Comparison of ENCODE assay signal across 2 cellular contexts in genomic region chr21:45405819-45406762, GRCh38.
TF ChIP-seq lines count a peak whose summit lies in the region.

No MANE protein-coding gene starts in this region.

TF ChIP-seq in K562, 482 proteins besides CTCF, POLR2A, EP300 and RAD21 (continued from another document and continues in another):
- TF ChIP-seq ZNF395 (CRISPR knock-in tag; IDR thresholded peaks at IDR 0.05) (no peak), STAT6 (CRISPR knock-in tag; IDR thresholded peaks at IDR 0.05) (no peak), CXXC5 (CRISPR knock-in tag; IDR thresholded peaks at IDR 0.05) (0 out of 2 replicates have a peak, but pooled peaks have one; percentile 75), GATAD2A (IDR thresholded peaks at IDR 0.05) (peak; percentile 38; the same call in 1 of the 2 replicates), ESRRB (CRISPR knock-in tag; IDR thresholded peaks at IDR 0.05; ENCODE audit: borderline replicate concordance) (no peak), GABPB1 (CRISPR knock-in tag; IDR thresholded peaks at IDR 0.05) (0 out of 2 replicates have a peak, but pooled peaks have one; percentile 39), MEIS2 (IDR thresholded peaks at IDR 0.05; ENCODE audit: partially characterized antibody) (peak; percentile 13), RFX1 (IDR thresholded peaks at IDR 0.05) (no peak), HNRNPL (IDR thresholded peaks at IDR 0.05; ENCODE audit: low read depth, low read length) (peak; percentile 56; the same call in 1 of the 2 replicates), E2F3 (CRISPR knock-in tag; IDR thresholded peaks at IDR 0.05) (no peak), ZNF695 (CRISPR knock-in tag; IDR thresholded peaks at IDR 0.05) (no peak), RUNX1 (IDR thresholded peaks at IDR 0.05; ENCODE audit: low read depth) (no peak), NBN (IDR thresholded peaks at IDR 0.05; ENCODE audit: low read depth) (no peak), CHD1 (IDR thresholded peaks at IDR 0.05; ENCODE audit: low read length) (peak; percentile 15)

TF ChIP-seq in HepG2, 621 proteins besides CTCF, POLR2A, EP300 and RAD21 (continued from another document and continues in another):
- TF ChIP-seq SAP130 (CRISPR knock-in tag; IDR thresholded peaks at IDR 0.05; ENCODE audit: low read depth) (peak; percentile 6; the same call in 1 of the 2 replicates), PRDM4 (CRISPR knock-in tag; IDR thresholded peaks at IDR 0.05; ENCODE audit: borderline replicate concordance) (no peak), ZNF598 (CRISPR knock-in tag; IDR thresholded peaks at IDR 0.05; ENCODE audit: borderline replicate concordance) (no peak), ZNF430 (CRISPR knock-in tag; IDR thresholded peaks at IDR 0.05) (0 out of 2 replicates have a peak, but pooled peaks have one; percentile 28), ZFP91 (CRISPR knock-in tag; IDR thresholded peaks at IDR 0.05; ENCODE audit: borderline replicate concordance) (no peak; the same call in 1 of the 2 replicates), PHF20 (CRISPR knock-in tag; IDR thresholded peaks at IDR 0.05) (no peak), ZNF782 (CRISPR knock-in tag; IDR thresholded peaks at IDR 0.05; ENCODE audit: borderline replicate concordance) (no peak), RXRA (CRISPR knock-in tag; IDR thresholded peaks at IDR 0.05) (peak; percentile 53; the same call in 1 of the 2 replicates), TRIM24 (CRISPR knock-in tag; IDR thresholded peaks at IDR 0.05) (no peak), MXD3 (CRISPR knock-in tag; IDR thresholded peaks at IDR 0.05) (peak; percentile 82), SMC3 (IDR thresholded peaks at IDR 0.05; ENCODE audit: low read length) (no peak), ZNF788 (CRISPR knock-in tag; IDR thresholded peaks at IDR 0.05; ENCODE audit: borderline replicate concordance) (peak; percentile 33; the same call in 1 of the 2 replicates), ZNF800 (CRISPR knock-in tag; IDR thresholded peaks at IDR 0.05) (0 out of 2 replicates have a peak, but pooled peaks have one; percentile 11), ZNF879 (CRISPR knock-in tag; IDR thresholded peaks at IDR 0.05) (no peak), ZBTB42 (CRISPR knock-in tag; IDR thresholded peaks at IDR 0.05) (no peak), SALL2 (CRISPR knock-in tag; IDR thresholded peaks at IDR 0.05) (no peak), ZNF224 (CRISPR knock-in tag; IDR thresholded peaks at IDR 0.05) (no peak), ZNF704 (CRISPR knock-in tag; IDR thresholded peaks at IDR 0.05; ENCODE audit: borderline replicate concordance) (no peak), ZSCAN21 (CRISPR knock-in tag; IDR thresholded peaks at IDR 0.05; ENCODE audit: borderline replicate concordance) (no peak), THYN1 (CRISPR knock-in tag; IDR thresholded peaks at IDR 0.05; ENCODE audit: borderline replicate concordance, low read depth) (no peak), ZNF672 (CRISPR knock-in tag; IDR thresholded peaks at IDR 0.05) (no peak), TCF12 (IDR thresholded peaks at IDR 0.05) (no peak), TCF12 (CRISPR knock-in tag; IDR thresholded peaks at IDR 0.05) (no peak), ZBTB39 (CRISPR knock-in tag; IDR thresholded peaks at IDR 0.05) (no peak), RFXANK (CRISPR knock-in tag; IDR thresholded peaks at IDR 0.05) (no peak), ZNF441 (CRISPR knock-in tag; IDR thresholded peaks at IDR 0.05; ENCODE audit: borderline replicate concordance) (no peak), CREB1 (IDR thresholded peaks at IDR 0.05) (no peak), CREB1 (CRISPR knock-in tag; IDR thresholded peaks at IDR 0.05) (no peak), ZNF510 (CRISPR knock-in tag; IDR thresholded peaks at IDR 0.05; ENCODE audit: low read depth) (no peak), STAT6 (CRISPR knock-in tag; IDR thresholded peaks at IDR 0.05; ENCODE audit: borderline replicate concordance) (no peak), JUNB (CRISPR knock-in tag; IDR thresholded peaks at IDR 0.05; ENCODE audit: borderline replicate concordance) (no peak), NCOA5 (CRISPR knock-in tag; IDR thresholded peaks at IDR 0.05) (no peak), KDM3A (CRISPR knock-in tag; IDR thresholded peaks at IDR 0.05; ENCODE audit: low read depth) (no peak; the same call in 1 of the 2 replicates), BRCA1 (CRISPR knock-in tag; IDR thresholded peaks at IDR 0.05) (no peak), HNF4A (CRISPR knock-in tag; IDR thresholded peaks at IDR 0.05) (no peak), NCOR1 (IDR thresholded peaks at IDR 0.05; ENCODE audit: borderline replicate concordance, low read length) (peak; percentile 19; the same call in 1 of the 2 replicates), HMGXB4 (CRISPR knock-in tag; IDR thresholded peaks at IDR 0.05; ENCODE audit: borderline replicate concordance in 1 of 2, low read depth in 1 of 2) (peak in 1 of 2 experiments; percentile 7; a peak in 1 of 4 replicates), ZNF775 (CRISPR knock-in tag; IDR thresholded peaks at IDR 0.05; ENCODE audit: borderline replicate concordance) (no peak), ZNF530 (CRISPR knock-in tag; IDR thresholded peaks at IDR 0.05; ENCODE audit: low read depth) (0 out of 2 replicates have a peak, but pooled peaks have one; percentile 42), GTF2F1 (IDR thresholded peaks at IDR 0.05; ENCODE audit: low read length) (no peak), NBN (conservative IDR thresholded peaks at IDR 0.05) (no peak), ZNF446 (CRISPR knock-in tag; IDR thresholded peaks at IDR 0.05) (0 out of 2 replicates have a peak, but pooled peaks have one; percentile 15)
